ENCODE assay signal across 20 cellular contexts in genomic region chr16:85430523-85431381, GRCh38.
DNase-seq lines count a peak whose midpoint lies in the region; ATAC-seq and TF ChIP-seq lines count a peak whose summit lies in the region.
"Had no signal": no experiment of that assay in that cellular context is flagged by ENCODE, and none has a peak within 500 bp of the region (broad histone marks: within the 10 kb centered on the region; RNA-seq: fewer than 3 reads in every experiment).

No MANE protein-coding gene starts in this region.

- H3K4me3 ChIP-seq in right atrium auricular region (no peak overlapping the region), WERI-Rb-1 (ENCODE audit: low read depth, low read length) (peak overlapping the region; percentile 27), right lobe of liver (no peak overlapping the region), upper lobe of right lung (no peak overlapping the region), stomach (no peak overlapping the region)
- H3K4me3 ChIP-seq: SJCRH30, vagina had no signal

- no peaks in the 10 kb centered on the region for H3K27me3 ChIP-seq in right atrium auricular region
- no peaks in the 10 kb centered on the region for H3K27me3 ChIP-seq in WERI-Rb-1 (ENCODE audit: insufficient read depth, low read depth, severe bottlenecking)
- no peaks in the 10 kb centered on the region for H3K27me3 ChIP-seq in right lobe of liver
- H3K27me3 ChIP-seq in upper lobe of right lung, result no peaks in the 10 kb centered on the region
- no peaks in the 10 kb centered on the region for H3K27me3 ChIP-seq in stomach
- H3K27me3 ChIP-seq: SJCRH30, vagina had no signal

- no peaks in the 10 kb centered on the region for H3K9me3 ChIP-seq in right atrium auricular region
- H3K9me3 ChIP-seq in WERI-Rb-1 (ENCODE audit: severe bottlenecking), result no peaks in the 10 kb centered on the region
- no peaks in the 10 kb centered on the region for H3K9me3 ChIP-seq in right lobe of liver
- no peaks in the 10 kb centered on the region for H3K9me3 ChIP-seq in upper lobe of right lung
- H3K9me3 ChIP-seq in stomach, result no peaks in the 10 kb centered on the region
- H3K9me3 ChIP-seq: SJCRH30, vagina had no signal

- ATAC-seq in Right ventricle myocardium inferior (no peak), right lobe of liver (peak in 1 of 4 donors; percentile 13), upper lobe of right lung (peak; percentile 20), HG03342 (IDR thresholded peaks at IDR 0.05; ENCODE audit: unreplicated experiment) (no peak)
- ATAC-seq: activated T-cell treated with anti-CD3 and anti-CD28 coated beads, Interleukin-2, amount 50 U/mL, for 4 hours; effector memory CD8-positive, alpha-beta T cell; stimulated activated naive CD8-positive, alpha-beta T cell treated with anti-CD3 and anti-CD28 coated beads, Interleukin-15, amount 100 ng/mL, for 72 hours had no signal

- TF ChIP-seq CTCF in right atrium auricular region (IDR thresholded peaks at IDR 0.05) (no peak), WERI-Rb-1 (IDR thresholded peaks at IDR 0.05; ENCODE audit: low read depth, low read length) (no peak), right lobe of liver (IDR thresholded peaks at IDR 0.05) (no peak), upper lobe of right lung (IDR thresholded peaks at IDR 0.05) (no peak), stomach (IDR thresholded peaks at IDR 0.05) (no peak)

- TF ChIP-seq POLR2A in right lobe of liver (IDR thresholded peaks at IDR 0.05), result no peak
- no peak for TF ChIP-seq POLR2A in stomach (IDR thresholded peaks at IDR 0.05)

- no peaks in the 10 kb centered on the region for H3K4me1 ChIP-seq in right atrium auricular region
- H3K4me1 ChIP-seq in right lobe of liver, result no peaks in the 10 kb centered on the region
- no peaks in the 10 kb centered on the region for H3K4me1 ChIP-seq in upper lobe of right lung
- peaks cover under 1 to 17% (median 8%) of the 10 kb centered on the region in 4 donors for H3K4me1 ChIP-seq in stomach

- no peaks in the 10 kb centered on the region for H3K36me3 ChIP-seq in right atrium auricular region
- H3K36me3 ChIP-seq in WERI-Rb-1, result no peaks in the 10 kb centered on the region
- no peaks in the 10 kb centered on the region for H3K36me3 ChIP-seq in right lobe of liver
- H3K36me3 ChIP-seq in upper lobe of right lung, result no peaks in the 10 kb centered on the region
- H3K36me3 ChIP-seq in stomach, result no peaks in the 10 kb centered on the region
- H3K36me3 ChIP-seq: SJCRH30, vagina had no signal

- WGBS in right lobe of liver (ENCODE audit: insufficient coverage, low coverage, low lambda C conversion rate, missing lambda C conversion rate), result 59% methylated on average over 4 of the region's 37 CpGs
- 83 to 90% (median 84%) methylated on average over 25 to 37 of the region's 37 CpGs for WGBS in stomach, 5 donors

- no peak overlapping the region for H3K27ac ChIP-seq in right atrium auricular region
- peak overlapping the region; percentile 86 for H3K27ac ChIP-seq in WERI-Rb-1
- no peak overlapping the region for H3K27ac ChIP-seq in right lobe of liver
- no peak overlapping the region for H3K27ac ChIP-seq in upper lobe of right lung
- no peak overlapping the region for H3K27ac ChIP-seq in stomach
- H3K27ac ChIP-seq: SJCRH30, vagina had no signal

- intact Hi-C loops in Right ventricle myocardium inferior (cut with DNase I) (no loop called here), right lobe of liver (cut with DNase I) (loop anchor here in 1 of 2 donors (10.0 kb wide), 1 partner anchor 64 kb away; no protein-coding TSS in a partner anchor), upper lobe of right lung (cut with DNase I) (no loop called here), stomach (cut with DNase I; ENCODE audit: low total_unique reads) (no loop called here)

- DNase-seq in Right ventricle myocardium inferior (ENCODE audit: missing footprints) (peak; percentile 67), right atrium auricular region (ENCODE audit: low spot score) (no peak), WERI-Rb-1 (peak; percentile 70), right lobe of liver (peak; percentile 18 to 44 (median 41)), upper lobe of right lung (peak; percentile 65), stomach (no peak), HT-29 (ENCODE audit: low spot score) (no peak)
- DNase-seq: ACHN; activated CD4-positive, alpha-beta T cell treated with anti-CD3 and anti-CD28 coated beads, Interleukin-2, amount 10 ng/mL, durations not matched to agents 24 days and 14 days; activated T-cell treated with anti-CD3 and anti-CD28 coated beads, Interleukin-2, amount 50 U/mL, for 4 hours; central memory CD4-positive, alpha-beta T cell; effector memory CD8-positive, alpha-beta T cell; GF-D8; NCI-H1417 treated with DMSO at 0.1 percent for 48 hours; NCI-H226; SJCRH30; stimulated activated naive CD8-positive, alpha-beta T cell treated with anti-CD3 and anti-CD28 coated beads, Interleukin-15, amount 100 ng/mL, for 72 hours; T-helper 9 cell had no signal

- TF ChIP-seq EP300 in stomach (IDR thresholded peaks at IDR 0.05), result no peak

Comparison
In these comparisons a context has a peak if more than half of its experiments do, and no peak if none do; other contexts are left out.
1. DNase-seq: peak in Right ventricle myocardium inferior (single experiment), WERI-Rb-1 (single experiment), right lobe of liver (3 of 3) and upper lobe of right lung (single experiment); none in right atrium auricular region (single experiment), stomach (single experiment) and HT-29 (single experiment).